17 cellular contexts compared by ENCODE assay signal in genomic region chr5:76351176-76351575, GRCh38. TPM values are rescaled to one million over a fixed set of nuclear protein-coding genes. Genes with fewer than 3 reads are reported as not detected.
DNase-seq lines count a peak whose midpoint lies in the region; ATAC-seq, FAIRE-seq and TF ChIP-seq lines count a peak whose summit lies in the region.
"Had no signal": no experiment of that assay in that cellular context is flagged by ENCODE, and none has a peak within 500 bp of the region (broad histone marks: within the 10 kb centered on the region; RNA-seq: fewer than 3 reads in every experiment).

No MANE protein-coding gene starts in this region.

- in situ Hi-C loops in GM12878 (cut with MboI), result no loop called here

- H3K36me3 ChIP-seq in GM12878 (ENCODE audit: control insufficient read depth in 2 of 2, insufficient read depth in 2 of 2, low read length in 1 of 2), result no peaks in the 10 kb centered on the region
- no peaks in the 10 kb centered on the region for H3K36me3 ChIP-seq in GM23338 (ENCODE audit: insufficient read depth)
- H3K36me3 ChIP-seq: BE2C, breast epithelium, sigmoid colon had no signal

- no peaks in the 10 kb centered on the region for H3K9me2 ChIP-seq in GM23338 (ENCODE audit: insufficient read depth)

- no TSS peak for BruUV-seq in GM12878 (replicated peaks; lab: Mats Ljungman, UMichigan)

- H3K9me3 Mint-ChIP-seq in GM23338, result no peaks in the 10 kb centered on the region
- H3K9me3 Mint-ChIP-seq: activated naive CD4-positive, alpha-beta T cell treated with anti-CD3 and anti-CD28 coated beads for 36 hours; effector memory CD8-positive, alpha-beta T cell; stimulated activated naive CD8-positive, alpha-beta T cell treated with anti-CD3 and anti-CD28 coated beads, Interleukin-15, amount 100 ng/mL, for 72 hours had no signal

- no peaks in the 10 kb centered on the region for H4K20me1 ChIP-seq in GM12878 (ENCODE audit: control insufficient read depth, insufficient read depth)
- H4K20me1 ChIP-seq in GM23338 (replicated peaks; ENCODE audit: insufficient read depth), result no peaks in the 10 kb centered on the region

- peaks cover 3% of the 10 kb centered on the region for H3K27me3 Mint-ChIP-seq in GM23338 (ENCODE audit: insufficient read depth, low read depth, poor library complexity)
- H3K27me3 Mint-ChIP-seq: effector memory CD8-positive, alpha-beta T cell; stimulated activated naive CD8-positive, alpha-beta T cell treated with anti-CD3 and anti-CD28 coated beads, Interleukin-15, amount 100 ng/mL, for 72 hours had no signal

- H2AFZ ChIP-seq in GM12878 (ENCODE audit: control insufficient read depth, low read depth, low read length) (no peak overlapping the region; the same call in 1 of the 2 replicates), GM23338 (no peak overlapping the region)

- no peak overlapping the region for H3K27ac Mint-ChIP-seq in GM23338
- H3K27ac Mint-ChIP-seq: activated naive CD4-positive, alpha-beta T cell treated with anti-CD3 and anti-CD28 coated beads for 36 hours; stimulated activated naive CD8-positive, alpha-beta T cell treated with anti-CD3 and anti-CD28 coated beads, Interleukin-15, amount 100 ng/mL, for 72 hours had no signal

- intact Hi-C loops in GM12878 (cut with micrococcal nuclease; ENCODE audit: unreplicated experiment), result loop anchor here (2.0 to 5.0 kb wide), 3 partner anchors 36 to 191 kb away; partner anchors contain the start of gene IQGAP2

- SMC1A ChIA-PET in GM12878 (lab: Charles Lee; ENCODE audit: uncharacterized antibody, unreplicated experiment), result interaction anchor here (1.0 to 4.9 kb wide), 10 partner anchors 16 to 232 kb away, joined by 3 to 38 read pairs (median 5); partner anchors contain the start of gene IQGAP2

- no peaks in the 10 kb centered on the region for H3K36me3 Mint-ChIP-seq in GM23338 (ENCODE audit: low read depth)

- no peaks in the 10 kb centered on the region for H3K79me2 ChIP-seq in GM12878 (ENCODE audit: control insufficient read depth, insufficient read depth, low read length)
- no peaks in the 10 kb centered on the region for H3K79me2 ChIP-seq in GM23338 (replicated peaks; ENCODE audit: insufficient read depth)

- H3F3A ChIP-seq in GM23338 (replicated peaks; ENCODE audit: low read depth), result no peaks in the 10 kb centered on the region

- no peaks in the 10 kb centered on the region for H3K9me3 ChIP-seq in GM12878 (replicated peaks; ENCODE audit: control insufficient read depth, insufficient read depth, low read length)
- H3K9me3 ChIP-seq: BE2C, breast epithelium, sigmoid colon had no signal

- H3K4me3 ChIP-seq in GM12878, result no peak overlapping the region
- H3K4me3 ChIP-seq in GM23338, result no peak overlapping the region
- H3K4me3 ChIP-seq: breast epithelium, sigmoid colon had no signal

- RAD21 ChIA-PET in GM12878 (lab: Charles Lee; ENCODE audit: unreplicated experiment), result interaction anchor here (0.8 to 3.4 kb wide), 12 partner anchors 16 to 382 kb away, joined by 3 to 29 read pairs (median 4); partner anchors contain the start of gene IQGAP2

- TF ChIP-seq CTCF in GM12878 (IDR thresholded peaks at IDR 0.05 in 2 of 3, conservative IDR thresholded peaks at IDR 0.05 in 1 of 3; ENCODE audit: control insufficient read depth in 2 of 3, extremely low read depth in 1 of 3, insufficient read depth in 1 of 3, low read depth in 3 of 3, low read length in 3 of 3) (no peak), RWPE1 (conservative IDR thresholded peaks at IDR 0.05; ENCODE audit: low read depth) (no peak), GM23338 (conservative IDR thresholded peaks at IDR 0.05; ENCODE audit: low read depth in 2 of 2) (no peak)

- WGBS in GM12878 (ENCODE audit: insufficient coverage, insufficient replicate concordance, low lambda C conversion rate, missing lambda C conversion rate), result 3% methylated on average over 3 of the region's 4 CpGs

- H3K4me2 ChIP-seq in GM12878 (ENCODE audit: control insufficient read depth, insufficient read depth) (peak overlapping the region; percentile 80), GM23338 (no peak overlapping the region)

- POLR2A ChIA-PET in GM12878 (lab: Charles Lee), result interaction anchor here (0.5 to 1.4 kb wide), 4 partner anchors 21 to 544 kb away, joined by 3 to 7 read pairs (median 4); no protein-coding TSS in a partner anchor
- POLR2A ChIA-PET in RWPE1 (lab: Yijun Ruan, JAX; ENCODE audit: low non-redundant PET), result no interaction called here

- no peak for TF ChIP-seq RAD21 in GM12878 (IDR thresholded peaks at IDR 0.05; ENCODE audit: insufficient read depth, low read depth, low read length)

- peaks cover 7% of the 10 kb centered on the region for H3K4me1 Mint-ChIP-seq in GM23338
- H3K4me1 Mint-ChIP-seq: stimulated activated naive CD8-positive, alpha-beta T cell treated with anti-CD3 and anti-CD28 coated beads, Interleukin-15, amount 100 ng/mL, for 72 hours had no signal

- H3K4me1 ChIP-seq in GM12878 (ENCODE audit: control insufficient read depth, insufficient read depth, low read length) (peaks cover 10% of the 10 kb centered on the region), GM23338 (ENCODE audit: insufficient read depth) (peaks cover 4% of the 10 kb centered on the region; the same call in 1 of the 2 replicates)
- H3K4me1 ChIP-seq: BE2C, breast epithelium, sigmoid colon had no signal

- ATAC-seq in GM19023 (IDR thresholded peaks at IDR 0.05; ENCODE audit: unreplicated experiment) (peak; percentile 22), GM21717 (IDR thresholded peaks at IDR 0.05; ENCODE audit: unreplicated experiment) (peak; percentile 40), HG03064 (IDR thresholded peaks at IDR 0.05; ENCODE audit: low read depth, unreplicated experiment) (peak; percentile 16), GM12878 (peak; percentile 47), GM23338 (no peak)
- ATAC-seq: stimulated activated naive CD8-positive, alpha-beta T cell treated with anti-CD3 and anti-CD28 coated beads, Interleukin-15, amount 100 ng/mL, for 72 hours had no signal

- 0 out of 2 replicates have a peak overlapping the region, but pooled peaks have one; percentile 15 for H3K27ac ChIP-seq in GM12878 (ENCODE audit: control insufficient read depth, insufficient read depth)
- no peak overlapping the region for H3K27ac ChIP-seq in RWPE1
- no peak overlapping the region for H3K27ac ChIP-seq in GM23338 (ENCODE audit: low read depth)
- H3K27ac ChIP-seq: breast epithelium, sigmoid colon had no signal

- H3K4me3 Mint-ChIP-seq in GM23338, result no peak overlapping the region
- H3K4me3 Mint-ChIP-seq: activated naive CD4-positive, alpha-beta T cell treated with anti-CD3 and anti-CD28 coated beads for 36 hours; effector memory CD8-positive, alpha-beta T cell; stimulated activated naive CD8-positive, alpha-beta T cell treated with anti-CD3 and anti-CD28 coated beads, Interleukin-15, amount 100 ng/mL, for 72 hours had no signal

- H3K27me3 ChIP-seq in GM12878 (replicated peaks in 1 of 2; ENCODE audit: control insufficient read depth in 2 of 2, insufficient read depth in 2 of 2, low read length in 1 of 2), result no peaks in the 10 kb centered on the region
- no peaks in the 10 kb centered on the region for H3K27me3 ChIP-seq in GM23338 (ENCODE audit: insufficient read depth)
- H3K27me3 ChIP-seq: BE2C, breast epithelium, sigmoid colon had no signal

- FAIRE-seq in GM12878 (lab: Jason Lieb, UNC), result no peak
- FAIRE-seq: H1 had no signal

- no peak for TF ChIP-seq EP300 in GM12878 (IDR thresholded peaks at IDR 0.05; ENCODE audit: borderline replicate concordance in 1 of 2, control insufficient read depth in 1 of 2, low read depth in 2 of 2, low read length in 2 of 2)

- DNase-seq in GM12878 (ENCODE audit: low read depth, low spot score), result no peak
- DNase-seq in stimulated activated CD4-positive, alpha-beta T cell treated with anti-CD3 and anti-CD28 coated beads, Interleukin-15, amount 100 ng/mL, for 24 hours, result no peak
- no peak for DNase-seq in RWPE1 (ENCODE audit: low spot score)
- no peak for DNase-seq in GM23338 (ENCODE audit: low spot score)
- no peak for DNase-seq in islet precursor cell
- DNase-seq: activated naive CD4-positive, alpha-beta T cell treated with anti-CD3 and anti-CD28 coated beads for 36 hours; BE2C; effector memory CD8-positive, alpha-beta T cell; mammary epithelial cell; NCI-H2107; sigmoid colon; stimulated activated naive CD8-positive, alpha-beta T cell treated with anti-CD3 and anti-CD28 coated beads, Interleukin-15, amount 100 ng/mL, for 72 hours had no signal

- no peak overlapping the region for H3K9ac ChIP-seq in GM12878 (ENCODE audit: control insufficient read depth, insufficient read depth, low read length)

- CTCF ChIA-PET in GM12878 (lab: Yijun Ruan, JAX), result interaction anchor here (0.6 to 3.2 kb wide), 12 partner anchors 9 to 289 kb away, joined by 3 to 20 read pairs (median 4); no protein-coding TSS in a partner anchor
- CTCF ChIA-PET in RWPE1 (lab: Yijun Ruan, JAX), result interaction anchor here (0.7 kb wide), 1 partner anchor 375 kb away, joined by 3 read pairs; no protein-coding TSS in a partner anchor

- TF ChIP-seq POLR2A in GM12878 (IDR thresholded peaks at IDR 0.05; ENCODE audit: low read depth, low read length), result no peak

TF ChIP-seq in GM12878, 131 proteins besides CTCF, POLR2A, EP300 and RAD21 (continues in another document):
- TF ChIP-seq SMAD1 (IDR thresholded peaks at IDR 0.05; ENCODE audit: low read depth, partially characterized antibody), result no peak

TF ChIP-seq in GM23338, 12 proteins besides CTCF, POLR2A, EP300 and RAD21 (continues in another document):
- TF ChIP-seq ZNF331 (CRISPR knock-in tag; IDR thresholded peaks at IDR 0.05; ENCODE audit: low read depth) (no peak), EZH2phosphoT487 (IDR thresholded peaks at IDR 0.05; ENCODE audit: unreplicated experiment) (no peak), NANOG (IDR thresholded peaks at IDR 0.05; ENCODE audit: borderline replicate concordance) (no peak)

RNA-seq across cellular contexts. Expression of gene IQGAP2, which starts 51.9 kb away (rescaled TPM):
- total RNA-seq in GM12878 (2013; cell fraction: nucleolus; rRNA removed), result 115 and 127 TPM in 2 replicates
- total RNA-seq in GM12878 (2014; rRNA removed), result 23.6 and 29.4 TPM in 2 replicates
- total RNA-seq in GM12878 (2014; rRNA removed; fragmentation: Illumina TruSeq; extraction: Trizol), result 41.4 and 41.9 TPM in 2 replicates
- total RNA-seq in GM12878 (2021), result 26.9 and 28.2 TPM in 2 replicates
- 11.2 TPM for polyA plus RNA-seq in GM12878 (2011; ENCODE audit: low read depth)
- 28.8 and 41.4 TPM in 2 replicates for polyA plus RNA-seq in GM12878 (2011; rRNA removed)
- 13.8 and 17.3 TPM in 2 replicates for polyA plus RNA-seq in GM12878 (2011; cell fraction: cytosol; rRNA removed)
- 23.5 and 24.0 TPM in 2 replicates for polyA plus RNA-seq in GM12878 (2011; cell fraction: nucleus; rRNA removed)
- polyA plus RNA-seq in GM12878 (2012), result 16.7 and 20.3 TPM in 2 replicates
- polyA plus RNA-seq in GM12878 (2014; fragmentation: Illumina TruSeq; extraction: Trizol), result 41.4 and 50.8 TPM in 2 replicates
- polyA plus RNA-seq in GM12878 (2014; fragmentation: Nextera tagmentation; extraction: Ambion mirVana), result 10 to 100 TPM; 17.7 to 17.9 TPM
- 17.5 and 17.9 TPM in 2 replicates for polyA plus RNA-seq in GM12878 (2014; rRNA removed)
- 10 to 100 TPM; 14.5 to 20.1 TPM for polyA plus RNA-seq in GM12878 (2016; fragmentation: Nextera tagmentation; extraction: Ambion mirVana)
- 35.3 and 36.6 TPM in 2 replicates for polyA minus RNA-seq in GM12878 (2011; rRNA and poly(A)+ RNA removed)
- polyA minus RNA-seq in GM12878 (2011; cell fraction: cytosol; rRNA and poly(A)+ RNA removed), result 16.3 and 23.2 TPM in 2 replicates
- 19.8 and 27.7 TPM in 2 replicates for polyA minus RNA-seq in GM12878 (2011; cell fraction: nucleus; rRNA and poly(A)+ RNA removed)
- total RNA-seq in GM23338 (2014; rRNA removed; shearing (Covaris generic)), result 55.8 and 86.5 TPM in 2 replicates
- polyA plus RNA-seq in GM23338 (2016; fragmentation: Nextera tagmentation; extraction: Ambion mirVana), result 57.3 and 60.0 TPM in 2 replicates
